1 cellular context compared by ENCODE assay signal in the genomic region with DNA sequence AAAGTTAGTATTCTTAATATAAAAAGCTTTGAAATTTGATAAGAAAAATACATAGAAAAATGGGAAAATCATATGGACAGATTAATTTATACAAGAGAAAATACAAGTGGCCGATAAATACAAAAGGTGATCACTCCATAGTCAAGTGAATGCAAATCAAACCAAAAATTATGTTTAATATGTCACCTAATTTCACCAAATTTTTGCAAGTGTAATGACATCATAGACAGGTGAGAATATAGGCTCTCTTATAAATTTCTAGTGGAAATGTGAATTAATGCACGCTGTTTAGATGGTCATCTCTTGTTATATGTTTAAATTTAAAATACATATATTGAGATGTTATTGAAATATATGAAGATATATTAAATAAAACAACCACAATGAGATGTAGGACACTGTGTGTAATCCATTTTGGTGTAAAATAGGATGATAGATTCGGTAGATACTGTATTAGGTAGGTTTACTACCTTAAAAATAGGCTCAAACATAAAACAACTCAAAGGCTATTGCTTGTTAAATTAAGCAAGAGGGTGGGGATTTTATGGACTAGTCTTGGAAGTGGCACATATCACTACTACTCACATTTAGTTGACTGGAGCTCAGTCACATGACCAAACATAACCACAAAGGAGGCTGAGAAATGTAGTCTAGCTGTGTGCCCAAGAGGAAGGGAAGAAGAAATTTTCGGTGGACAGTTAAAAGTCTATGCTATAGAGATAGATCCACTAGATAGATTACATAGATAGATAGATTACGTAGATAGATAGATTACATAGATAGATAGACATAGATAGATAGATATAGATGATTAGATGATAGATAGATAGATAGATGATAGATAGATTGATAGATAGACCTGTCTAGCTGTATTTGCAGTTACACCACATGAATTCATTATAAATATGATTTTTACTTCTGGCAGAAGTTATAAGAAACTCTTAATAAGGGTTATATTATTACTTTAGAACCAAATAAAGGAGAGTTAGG.
TF ChIP-seq lines count a peak whose summit lies in the region.

No MANE protein-coding gene starts in this region.

TF ChIP-seq in HepG2, 621 proteins besides CTCF, POLR2A, EP300 and RAD21:
- TF ChIP-seq, protein P1, sequence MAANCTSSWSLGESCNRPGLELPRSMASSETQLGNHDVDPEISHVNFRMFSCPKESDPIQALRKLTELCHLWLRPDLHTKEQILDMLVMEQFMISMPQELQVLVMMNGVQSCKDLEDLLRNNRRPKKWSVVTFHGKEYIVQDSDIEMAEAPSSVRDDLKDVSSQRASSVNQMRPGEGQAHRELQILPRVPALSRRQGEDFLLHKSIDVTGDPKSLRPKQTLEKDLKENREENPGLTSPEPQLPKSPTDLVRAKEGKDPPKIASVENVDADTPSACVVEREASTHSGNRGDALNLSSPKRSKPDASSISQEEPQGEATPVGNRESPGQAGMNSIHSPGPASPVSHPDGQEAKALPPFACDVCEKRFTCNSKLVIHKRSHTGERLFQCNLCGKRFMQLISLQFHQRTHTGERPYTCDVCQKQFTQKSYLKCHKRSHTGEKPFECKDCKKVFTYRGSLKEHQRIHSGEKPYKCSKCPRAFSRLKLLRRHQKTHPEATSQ (CRISPR knock-in tag; IDR thresholded peaks at IDR 0.05; ENCODE audit: borderline replicate concordance) = no peak
- TF ChIP-seq NFYC (CRISPR knock-in tag; IDR thresholded peaks at IDR 0.05) = no peak
- TF ChIP-seq ATF7 (IDR thresholded peaks at IDR 0.05) = peak; percentile 53; the same call in 1 of the 2 replicates
- no peak for TF ChIP-seq ATF7 (CRISPR knock-in tag; IDR thresholded peaks at IDR 0.05)
